In the genomic region with DNA sequence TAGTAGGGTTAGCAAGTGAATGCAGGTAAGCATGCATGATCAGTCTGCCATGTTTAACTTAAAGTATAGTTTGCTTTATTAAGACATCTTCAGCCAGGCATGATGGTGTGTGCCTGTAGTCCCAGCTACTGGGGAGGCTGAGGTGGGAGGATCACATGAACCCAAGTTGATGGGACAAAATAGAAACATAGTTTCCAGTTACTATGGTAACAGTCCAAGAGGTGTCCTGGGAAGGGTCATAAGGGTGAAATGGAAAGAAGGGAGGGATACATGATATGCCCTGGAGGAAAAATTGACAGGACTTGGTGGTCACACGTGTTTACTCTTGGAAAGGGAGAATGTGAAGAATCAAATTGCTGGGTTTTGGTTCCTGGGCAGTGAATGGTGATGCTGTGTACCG, we compare ENCODE assay signal across 20 cellular contexts.
DNase-seq lines count a peak whose midpoint lies in the region; ATAC-seq and TF ChIP-seq lines count a peak whose summit lies in the region.
"Had no signal": no experiment of that assay in that cellular context is flagged by ENCODE, and none has a peak within 500 bp of the region (broad histone marks: within the 10 kb centered on the region; RNA-seq: fewer than 3 reads in every experiment).

No MANE protein-coding gene starts in this region.

- TF ChIP-seq CTCF in testis (IDR thresholded peaks at IDR 0.05): no peak

- H3K27ac ChIP-seq in testis: no peak overlapping the region

- H3K27me3 ChIP-seq in testis: no peaks in the 10 kb centered on the region
- H3K27me3 ChIP-seq: BE2C had no signal

- H3K4me1 ChIP-seq in testis: peaks cover 7% of the 10 kb centered on the region
- H3K4me1 ChIP-seq: BE2C had no signal

- H3K27ac Mint-ChIP-seq in activated naive CD8-positive, alpha-beta T cell: peak overlapping the region; percentile 83
- no peak overlapping the region for H3K27ac Mint-ChIP-seq in activated naive CD8-positive, alpha-beta T cell treated with anti-CD3 and anti-CD28 coated beads for 36 hours
- H3K27ac Mint-ChIP-seq in effector memory CD8-positive, alpha-beta T cell: peak overlapping the region; percentile 1 to 67
- H3K27ac Mint-ChIP-seq: GM23338 had no signal

- H3K4me3 ChIP-seq in testis: no peak overlapping the region
- H3K4me3 ChIP-seq: GM23338 had no signal

- no peak overlapping the region for H3K4me3 Mint-ChIP-seq in activated naive CD8-positive, alpha-beta T cell
- no peak overlapping the region for H3K4me3 Mint-ChIP-seq in activated naive CD8-positive, alpha-beta T cell treated with anti-CD3 and anti-CD28 coated beads for 36 hours
- H3K4me3 Mint-ChIP-seq in effector memory CD8-positive, alpha-beta T cell: no peak overlapping the region
- H3K4me3 Mint-ChIP-seq: GM23338 had no signal

- DNase-seq in activated naive CD8-positive, alpha-beta T cell treated with anti-CD3 and anti-CD28 coated beads for 36 hours: no peak
- DNase-seq in M059J (ENCODE audit: low read depth) (peak; percentile 24), testis (peak; percentile 67), NCI-H526 treated with DMSO at 0.1 percent for 48 hours (lab: John Stamatoyannopoulos, UW) (no peak), AG08395 (ENCODE audit: low spot score) (no peak)
- DNase-seq in effector memory CD8-positive, alpha-beta T cell: no peak
- DNase-seq: ACHN; BE2C; DND-41; KG1; NCI-H1436; NCI-H2029; NCI-H2171; NCI-H446; NK-92 treated with Interleukin-12 subunit alpha and Interleukin-12 subunit beta, amount 100 ng/mL, for 24 hours; RPMI8226; SIG-M5 had no signal

- H3K27me3 Mint-ChIP-seq in activated naive CD8-positive, alpha-beta T cell: no peaks in the 10 kb centered on the region
- no peaks in the 10 kb centered on the region for H3K27me3 Mint-ChIP-seq in activated naive CD8-positive, alpha-beta T cell treated with anti-CD3 and anti-CD28 coated beads for 36 hours
- H3K27me3 Mint-ChIP-seq in effector memory CD8-positive, alpha-beta T cell: no peaks in the 10 kb centered on the region

- H3K36me3 Mint-ChIP-seq in activated naive CD8-positive, alpha-beta T cell: peaks cover 17% of the 10 kb centered on the region
- H3K36me3 Mint-ChIP-seq in activated naive CD8-positive, alpha-beta T cell treated with anti-CD3 and anti-CD28 coated beads for 36 hours: peaks cover 25% of the 10 kb centered on the region
- H3K36me3 Mint-ChIP-seq in effector memory CD8-positive, alpha-beta T cell (ENCODE audit: insufficient read depth): peaks cover 80% of the 10 kb centered on the region

- TF ChIP-seq POLR2A in testis (IDR thresholded peaks at IDR 0.05): no peak

- intact Hi-C loops in testis (cut with DNase I; ENCODE audit: low total_unique reads): no loop called here

- no peaks in the 10 kb centered on the region for H3K36me3 ChIP-seq in testis (ENCODE audit: low read depth, missing control alignments)

- no peaks in the 10 kb centered on the region for H3K9me3 Mint-ChIP-seq in activated naive CD8-positive, alpha-beta T cell (ENCODE audit: low read depth)
- no peaks in the 10 kb centered on the region for H3K9me3 Mint-ChIP-seq in activated naive CD8-positive, alpha-beta T cell treated with anti-CD3 and anti-CD28 coated beads for 36 hours
- H3K9me3 Mint-ChIP-seq in effector memory CD8-positive, alpha-beta T cell: no peaks in the 10 kb centered on the region
- H3K9me3 Mint-ChIP-seq: GM23338 had no signal

- peaks cover 3% of the 10 kb centered on the region for H3K4me1 Mint-ChIP-seq in activated naive CD8-positive, alpha-beta T cell (ENCODE audit: low read depth)
- H3K4me1 Mint-ChIP-seq in activated naive CD8-positive, alpha-beta T cell treated with anti-CD3 and anti-CD28 coated beads for 36 hours: peaks cover 2% of the 10 kb centered on the region
- peaks cover 0 to 4% of the 10 kb centered on the region in 2 donors for H3K4me1 Mint-ChIP-seq in effector memory CD8-positive, alpha-beta T cell (ENCODE audit: low read depth in 2 of 2)

- no peaks in the 10 kb centered on the region for H3K9me3 ChIP-seq in testis
- H3K9me3 ChIP-seq: BE2C had no signal

- WGBS in testis, 2 donors: 71 to 72% methylated on average over 2 of the region's 2 CpGs

- no peak for ATAC-seq in effector memory CD8-positive, alpha-beta T cell (replicated peaks)
- ATAC-seq: GM23338, HCT116 had no signal

Comparison
In these comparisons a context has a peak if more than half of its experiments do, and no peak if none do; other contexts are left out.
1. DNase-seq: peak in M059J (single experiment) and testis (single experiment); none in activated naive CD8-positive, alpha-beta T cell treated with anti-CD3 and anti-CD28 coated beads for 36 hours (single experiment), effector memory CD8-positive, alpha-beta T cell (0 of 3), NCI-H526 treated with DMSO at 0.1 percent for 48 hours (single experiment) and AG08395 (single experiment).